10 cellular contexts compared by ENCODE assay signal in the genomic region with DNA sequence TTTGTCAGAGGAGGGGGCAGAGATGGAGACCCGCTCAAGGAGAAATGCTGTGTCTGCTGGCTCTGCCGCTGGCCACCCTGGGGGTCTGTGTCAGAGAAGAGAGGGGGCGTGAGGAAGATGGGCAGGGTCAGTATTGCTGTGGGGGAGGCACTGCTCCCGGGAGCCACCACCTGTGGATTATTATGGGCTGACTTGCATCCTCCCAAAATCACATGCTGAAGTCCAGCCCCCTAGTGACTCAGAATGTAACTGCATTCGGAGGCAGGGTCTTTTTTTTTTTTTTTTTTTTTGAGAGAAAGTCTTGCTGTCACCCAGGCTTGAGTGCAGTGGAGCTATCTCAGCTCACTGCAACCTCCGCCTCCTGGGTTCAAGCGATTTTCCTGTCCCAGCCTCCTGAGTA. TPM values are rescaled to one million over a fixed set of nuclear protein-coding genes. Genes with fewer than 3 reads are reported as not detected.
A peak's percentile ranks its signal among the peaks of the same experiment; 100 is the strongest.
DNase-seq lines count a peak whose midpoint lies in the region; ATAC-seq and TF ChIP-seq lines count a peak whose summit lies in the region.
"Had no signal": no experiment of that assay in that cellular context is flagged by ENCODE, and none has a peak within 500 bp of the region (broad histone marks: within the 10 kb centered on the region; RNA-seq: fewer than 3 reads in every experiment).

No MANE protein-coding gene starts in this region.

- 78% methylated on average over 7 of the region's 7 CpGs for WGBS in smooth muscle cell (ENCODE audit: low lambda C conversion rate)

- intact Hi-C loops in activated CD4-positive, alpha-beta T cell treated with anti-CD3 and anti-CD28 coated beads for 36 hours (cut with DNase I, micrococcal nuclease) = no loop called here
- intact Hi-C loops in colonic mucosa (cut with DNase I) = no loop called here

- TF ChIP-seq CTCF in LNCaP clone FGC (IDR thresholded peaks at IDR 0.05; ENCODE audit: control insufficient read depth, extremely low read depth, insufficient read depth) = peak; percentile 39; the same call in 1 of the 2 replicates
- TF ChIP-seq CTCF in colonic mucosa (IDR thresholded peaks at IDR 0.05) = peak; percentile 22
- peak; percentile 36 for TF ChIP-seq CTCF in smooth muscle cell (IDR thresholded peaks at IDR 0.05; ENCODE audit: borderline replicate concordance, insufficient read depth, poor library complexity, severe bottlenecking)

- H3K4me2 ChIP-seq in smooth muscle cell = no peak overlapping the region

- H3K9me3 ChIP-seq in colonic mucosa (no peaks in the 10 kb centered on the region), smooth muscle cell (replicated peaks; ENCODE audit: low read depth) (no peaks in the 10 kb centered on the region)

- no peaks in the 10 kb centered on the region for H3K4me1 Mint-ChIP-seq in activated CD4-positive, alpha-beta T cell treated with anti-CD3 and anti-CD28 coated beads for 36 hours
- H3K4me1 Mint-ChIP-seq in activated T-cell treated with anti-CD3 and anti-CD28 coated beads, Interleukin-2, amount 50 U/mL, for 24 hours (ENCODE audit: low read depth) = no peaks in the 10 kb centered on the region

- H3K79me2 ChIP-seq in smooth muscle cell (ENCODE audit: low read depth) = no peaks in the 10 kb centered on the region

- H3K36me3 Mint-ChIP-seq in activated CD4-positive, alpha-beta T cell treated with anti-CD3 and anti-CD28 coated beads for 36 hours (ENCODE audit: low read depth) = peaks cover 27% of the 10 kb centered on the region
- peaks cover 96% of the 10 kb centered on the region for H3K36me3 Mint-ChIP-seq in activated T-cell treated with anti-CD3 and anti-CD28 coated beads, Interleukin-2, amount 50 U/mL, for 24 hours (ENCODE audit: low read depth)

- no peaks in the 10 kb centered on the region for H3K27me3 Mint-ChIP-seq in activated CD4-positive, alpha-beta T cell treated with anti-CD3 and anti-CD28 coated beads for 36 hours
- H3K27me3 Mint-ChIP-seq in activated T-cell treated with anti-CD3 and anti-CD28 coated beads, Interleukin-2, amount 50 U/mL, for 24 hours = no peaks in the 10 kb centered on the region

- H3K4me1 ChIP-seq in colonic mucosa = no peaks in the 10 kb centered on the region
- no peaks in the 10 kb centered on the region for H3K4me1 ChIP-seq in smooth muscle cell (ENCODE audit: low read depth)

- H3K4me3 ChIP-seq in LNCaP clone FGC (ENCODE audit: low read depth, low read length) = no peak overlapping the region
- no peak overlapping the region for H3K4me3 ChIP-seq in colonic mucosa
- no peak overlapping the region for H3K4me3 ChIP-seq in smooth muscle cell

- no peaks in the 10 kb centered on the region for H3K9me3 Mint-ChIP-seq in activated CD4-positive, alpha-beta T cell treated with anti-CD3 and anti-CD28 coated beads for 36 hours (ENCODE audit: low read depth)
- H3K9me3 Mint-ChIP-seq in activated T-cell treated with anti-CD3 and anti-CD28 coated beads, Interleukin-2, amount 50 U/mL, for 24 hours = no peaks in the 10 kb centered on the region
- H3K9me3 Mint-ChIP-seq: activated T-cell treated with anti-CD3 and anti-CD28 coated beads, Interleukin-2, amount 50 U/mL, for 72 hours had no signal

- H3K36me3 ChIP-seq in colonic mucosa (no peaks in the 10 kb centered on the region), smooth muscle cell (ENCODE audit: low read depth) (no peaks in the 10 kb centered on the region)

- H3K9ac ChIP-seq in colonic mucosa (ENCODE audit: low read depth in 2 of 2, low read length in 2 of 2) = no peak overlapping the region
- no peak overlapping the region for H3K9ac ChIP-seq in smooth muscle cell (ENCODE audit: low read depth)

- ATAC-seq in activated CD4-positive, alpha-beta T cell treated with anti-CD3 and anti-CD28 coated beads for 36 hours = peak; percentile 42
- ATAC-seq in HG03378 (IDR thresholded peaks at IDR 0.05; ENCODE audit: unreplicated experiment) (no peak), HG02981 (IDR thresholded peaks at IDR 0.05; ENCODE audit: unreplicated experiment) (no peak)
- ATAC-seq: activated T-cell treated with anti-CD3 and anti-CD28 coated beads, Interleukin-2, amount 50 U/mL, for 72 hours had no signal

- no peak for DNase-seq in activated CD4-positive, alpha-beta T cell treated with anti-CD3 and anti-CD28 coated beads for 36 hours
- no peak for DNase-seq in activated CD4-positive, alpha-beta T cell treated with anti-CD3 and anti-CD28 coated beads, Interleukin-2, amount 50 U/mL, for 48 hours
- DNase-seq in LNCaP clone FGC (ENCODE audit: low read depth) (no peak), colonic mucosa (no peak), smooth muscle cell (lab: John Stamatoyannopoulos, UW; ENCODE audit: unreplicated experiment) (no peak)
- no peak for DNase-seq in activated T-cell treated with anti-CD3 and anti-CD28 coated beads, Interleukin-2, amount 50 U/mL, for 24 hours

- H3F3A ChIP-seq in smooth muscle cell (ENCODE audit: low read depth) = no peaks in the 10 kb centered on the region

- H3K27me3 ChIP-seq in colonic mucosa (no peaks in the 10 kb centered on the region), smooth muscle cell (ENCODE audit: low read depth) (no peaks in the 10 kb centered on the region)

- H4K20me1 ChIP-seq in smooth muscle cell (ENCODE audit: low read depth) = peaks cover 42% of the 10 kb centered on the region

- POLR2A ChIA-PET in activated CD4-positive, alpha-beta T cell treated with anti-CD3 and anti-CD28 coated beads for 36 hours (lab: Charles Lee) = no interaction called here

- CTCF ChIA-PET in activated CD4-positive, alpha-beta T cell treated with anti-CD3 and anti-CD28 coated beads for 36 hours (lab: Charles Lee) = no interaction called here

- H3K27ac Mint-ChIP-seq in activated CD4-positive, alpha-beta T cell treated with anti-CD3 and anti-CD28 coated beads for 36 hours = no peak overlapping the region
- H3K27ac Mint-ChIP-seq in activated T-cell treated with anti-CD3 and anti-CD28 coated beads, Interleukin-2, amount 50 U/mL, for 24 hours = no peak overlapping the region
- H3K27ac Mint-ChIP-seq: activated T-cell treated with anti-CD3 and anti-CD28 coated beads, Interleukin-2, amount 50 U/mL, for 72 hours had no signal

- H3K4me3 Mint-ChIP-seq in activated CD4-positive, alpha-beta T cell treated with anti-CD3 and anti-CD28 coated beads for 36 hours = no peak overlapping the region
- H3K4me3 Mint-ChIP-seq in activated T-cell treated with anti-CD3 and anti-CD28 coated beads, Interleukin-2, amount 50 U/mL, for 24 hours = no peak overlapping the region
- H3K4me3 Mint-ChIP-seq: activated T-cell treated with anti-CD3 and anti-CD28 coated beads, Interleukin-2, amount 50 U/mL, for 72 hours had no signal

- no peak overlapping the region for H3K27ac ChIP-seq in colonic mucosa
- H3K27ac ChIP-seq in smooth muscle cell (ENCODE audit: low read depth) = no peak overlapping the region

- no peak overlapping the region for H2AFZ ChIP-seq in smooth muscle cell (ENCODE audit: low read depth)

RNA-seq across cellular contexts. Expression of a gene that starts 12.3 kb away (rescaled TPM):
- total RNA-seq in activated CD4-positive, alpha-beta T cell treated with anti-CD3 and anti-CD28 coated beads for 36 hours = 10 to 100 TPM; 43.0 to 43.1 TPM
- 10 to 100 TPM; 46.2 to 46.6 TPM for total RNA-seq in colonic mucosa
- total RNA-seq in smooth muscle cell = 19.3 and 28.0 TPM in 2 replicates
- polyA plus RNA-seq in smooth muscle cell = 33.8 and 46.3 TPM in 2 replicates

RNA-seq across cellular contexts. Expression of a gene that starts 51.2 kb away (rescaled TPM):
- not detected for total RNA-seq in activated CD4-positive, alpha-beta T cell treated with anti-CD3 and anti-CD28 coated beads for 36 hours
- total RNA-seq in colonic mucosa (not detected), smooth muscle cell (not detected in 2 replicates)
- polyA plus RNA-seq in smooth muscle cell = not detected in 2 replicates
- total RNA-seq: activated T-cell treated with anti-CD3 and anti-CD28 coated beads, Interleukin-2, amount 50 U/mL, for 72 hours; liver had no signal
- polyA plus RNA-seq: liver had no signal

RNA-seq across cellular contexts. Expression of a gene that starts 57.9 kb away (rescaled TPM):
- total RNA-seq in activated CD4-positive, alpha-beta T cell treated with anti-CD3 and anti-CD28 coated beads for 36 hours = not detected
- total RNA-seq in colonic mucosa (under 1 TPM in 1 of 2 donors, not detected in 1; 0.30 TPM), smooth muscle cell (0.81 TPM in 1 of 2 replicates, not detected in the other)
- polyA plus RNA-seq in smooth muscle cell = not detected in 2 replicates
- total RNA-seq: activated T-cell treated with anti-CD3 and anti-CD28 coated beads, Interleukin-2, amount 50 U/mL, for 72 hours; liver had no signal
- polyA plus RNA-seq: liver had no signal
